15 cellular contexts compared by ENCODE assay signal in genomic region chr1:162235261-162235780, GRCh38.
DNase-seq lines count a peak whose midpoint lies in the region; ATAC-seq and TF ChIP-seq lines count a peak whose summit lies in the region.
"Had no signal": no experiment of that assay in that cellular context is flagged by ENCODE, and none has a peak within 500 bp of the region (broad histone marks: within the 10 kb centered on the region; RNA-seq: fewer than 3 reads in every experiment).

No MANE protein-coding gene starts in this region.

- no peaks in the 10 kb centered on the region for H3K36me3 ChIP-seq in right lobe of liver
- H3K36me3 ChIP-seq: esophagus muscularis mucosa had no signal

- TF ChIP-seq POLR2A in right lobe of liver (IDR thresholded peaks at IDR 0.05): no peak

- no peak overlapping the region for H3K4me3 ChIP-seq in right lobe of liver
- H3K4me3 ChIP-seq: esophagus muscularis mucosa had no signal

- DNase-seq in CD1c-positive myeloid dendritic cell (ENCODE audit: extremely low spot score) (peak; percentile 51), M059J (ENCODE audit: low read depth) (peak; percentile 38), amniotic epithelial cell (ENCODE audit: low read depth) (peak; percentile 81), right lobe of liver (peak; percentile 81 to 97 (median 95)), COLO668 (lab: John Stamatoyannopoulos, UW; ENCODE audit: unreplicated experiment) (no peak), SW480 (ENCODE audit: low spot score) (no peak)
- DNase-seq in effector CD8-positive, alpha-beta T cell (lab: John Stamatoyannopoulos, UW): no peak
- DNase-seq: activated CD4-positive, CD25-positive, alpha-beta regulatory T cell treated with anti-CD3 and anti-CD28 coated beads, Interleukin-2, amount 50 U/mL, for 72 hours; activated T-cell treated with anti-CD3 and anti-CD28 coated beads, Interleukin-2, amount 50 U/mL, for 4 hours; central memory CD4-positive, alpha-beta T cell; COR-L47; SIG-M5; stimulated activated CD4-positive, alpha-beta T cell treated with anti-CD3 and anti-CD28 coated beads, Interleukin-15, amount 100 ng/mL, for 24 hours had no signal

- peak overlapping the region in 2 of 3 donors; percentile 30 to 84 for H3K27ac ChIP-seq in right lobe of liver
- H3K27ac ChIP-seq: esophagus muscularis mucosa had no signal

- WGBS in right lobe of liver (ENCODE audit: insufficient coverage, low coverage, low lambda C conversion rate, missing lambda C conversion rate): 37% methylated on average over 7 of the region's 7 CpGs

- H3K27me3 ChIP-seq in right lobe of liver: no peaks in the 10 kb centered on the region
- H3K27me3 ChIP-seq: esophagus muscularis mucosa had no signal

- peaks cover 0 to 79% (median 29%) of the 10 kb centered on the region in 4 donors for H3K4me1 ChIP-seq in right lobe of liver

- ATAC-seq in right lobe of liver: peak; percentile 73 to 89 (median 76)
- no peak for ATAC-seq in GM18907 (IDR thresholded peaks at IDR 0.05; ENCODE audit: unreplicated experiment)
- ATAC-seq: activated T-cell treated with anti-CD3 and anti-CD28 coated beads, Interleukin-2, amount 50 U/mL, for 4 hours had no signal

- intact Hi-C loops in right lobe of liver (cut with DNase I): no loop called here

- H3K9me3 ChIP-seq in right lobe of liver: no peaks in the 10 kb centered on the region
- H3K9me3 ChIP-seq: esophagus muscularis mucosa had no signal

- no peak for TF ChIP-seq CTCF in right lobe of liver (IDR thresholded peaks at IDR 0.05)

Comparison
In these comparisons a context has a peak if more than half of its experiments do, and no peak if none do; other contexts are left out.
1. DNase-seq: peak in CD1c-positive myeloid dendritic cell (single experiment), M059J (single experiment), amniotic epithelial cell (single experiment) and right lobe of liver (3 of 3); none in COLO668 (single experiment), effector CD8-positive, alpha-beta T cell (single experiment) and SW480 (single experiment).